33 cellular contexts compared by ENCODE assay signal in genomic region chr3:21462151-21462550, GRCh38.
"Had no signal": no experiment of that assay in that cellular context is flagged by ENCODE, and none has a peak within 500 bp of the region (broad histone marks: within the 10 kb centered on the region; RNA-seq: fewer than 3 reads in every experiment).

No MANE protein-coding gene starts in this region.

- H3K36me3 Mint-ChIP-seq: activated CD8-positive, alpha-beta memory T cell treated with anti-CD3 and anti-CD28 coated beads, Interleukin-2, amount 10 ng/mL, durations not matched to agents 7 days and 5 days; activated naive CD8-positive, alpha-beta T cell treated with anti-CD3 and anti-CD28 coated beads for 36 hours; WTC11 had no signal

- H3K4me3 Mint-ChIP-seq: activated CD4-positive, alpha-beta memory T cell treated with anti-CD3 and anti-CD28 coated beads, Interleukin-2, amount 10 ng/mL, durations not matched to agents 7 days and 5 days; activated CD8-positive, alpha-beta memory T cell treated with anti-CD3 and anti-CD28 coated beads, Interleukin-2, amount 10 ng/mL, durations not matched to agents 7 days and 5 days; activated naive CD8-positive, alpha-beta T cell treated with anti-CD3 and anti-CD28 coated beads for 36 hours; central memory CD8-positive, alpha-beta T cell; WTC11 had no signal

- DNase-seq: activated CD4-positive, alpha-beta memory T cell treated with anti-CD3 and anti-CD28 coated beads, Interleukin-2, amount 10 ng/mL, durations not matched to agents 7 days and 5 days; activated CD4-positive, alpha-beta T cell treated with anti-CD3 and anti-CD28 coated beads for 4 hours; activated CD4-positive, alpha-beta T cell treated with anti-CD3 and anti-CD28 coated beads, Interleukin-2, amount 50 U/mL, for 1 hour; activated CD8-positive, alpha-beta memory T cell treated with anti-CD3 and anti-CD28 coated beads for 24 hours; activated CD8-positive, alpha-beta memory T cell treated with anti-CD3 and anti-CD28 coated beads, Interleukin-2, amount 10 ng/mL, durations not matched to agents 7 days and 5 days; activated CD8-positive, alpha-beta memory T cell treated with anti-CD3 and anti-CD28 coated beads, Interleukin-2, amount 50 U/mL, for 48 hours; activated effector memory CD4-positive, alpha-beta T cell treated with Interleukin-2 at 50 U/mL for 16 hours; activated naive CD4-positive, alpha-beta T cell treated with anti-CD3 and anti-CD28 coated beads, Interleukin-2, amount 50 U/mL, for 16 hours; activated naive CD8-positive, alpha-beta T cell treated with anti-CD3 and anti-CD28 coated beads for 36 hours; activated T-cell treated with anti-CD3 and anti-CD28 coated beads, Interleukin-2, amount 50 U/mL, for 48 hours; amniotic stem cell; aorta; MM.1S; MV-4-11; NCI-H1092; NCI-H1436 treated with DMSO at 0.1 percent for 48 hours; NCI-H1694 treated with DMSO at 0.1 percent for 48 hours; NCI-H2029; NCI-H345; NCI-H510A; NCI-H526; NCI-H748 treated with DMSO at 0.1 percent for 48 hours; NK-92 treated with Interleukin-12 subunit alpha and Interleukin-12 subunit beta, amount 100 ng/mL, for 24 hours; PC-3; SIG-M5; SW 1271; T-helper 1 cell; T-helper 2 cell; T-helper 9 cell had no signal

- ATAC-seq: activated CD4-positive, CD25-positive, alpha-beta regulatory T cell treated with anti-CD3 and anti-CD28 coated beads, Interleukin-2, amount 50 U/mL, for 24 hours; activated CD8-positive, alpha-beta memory T cell treated with anti-CD3 and anti-CD28 coated beads, Interleukin-2, amount 10 ng/mL, durations not matched to agents 7 days and 5 days; PC-3; Right ventricle myocardium inferior; WTC11 had no signal

- H3K27ac Mint-ChIP-seq: activated CD4-positive, alpha-beta memory T cell treated with anti-CD3 and anti-CD28 coated beads, Interleukin-2, amount 10 ng/mL, durations not matched to agents 7 days and 5 days; activated CD8-positive, alpha-beta memory T cell treated with anti-CD3 and anti-CD28 coated beads, Interleukin-2, amount 10 ng/mL, durations not matched to agents 7 days and 5 days; activated naive CD8-positive, alpha-beta T cell treated with anti-CD3 and anti-CD28 coated beads for 36 hours; WTC11 had no signal

- H3K27me3 Mint-ChIP-seq: activated CD4-positive, alpha-beta memory T cell treated with anti-CD3 and anti-CD28 coated beads, Interleukin-2, amount 10 ng/mL, durations not matched to agents 7 days and 5 days; activated CD8-positive, alpha-beta memory T cell treated with anti-CD3 and anti-CD28 coated beads, Interleukin-2, amount 10 ng/mL, durations not matched to agents 7 days and 5 days; activated naive CD8-positive, alpha-beta T cell treated with anti-CD3 and anti-CD28 coated beads for 36 hours; central memory CD8-positive, alpha-beta T cell had no signal

- H3K4me1 Mint-ChIP-seq: activated CD4-positive, alpha-beta memory T cell treated with anti-CD3 and anti-CD28 coated beads, Interleukin-2, amount 10 ng/mL, durations not matched to agents 7 days and 5 days; activated CD8-positive, alpha-beta memory T cell treated with anti-CD3 and anti-CD28 coated beads, Interleukin-2, amount 10 ng/mL, durations not matched to agents 7 days and 5 days; activated naive CD8-positive, alpha-beta T cell treated with anti-CD3 and anti-CD28 coated beads for 36 hours; central memory CD8-positive, alpha-beta T cell; WTC11 had no signal
